In the genomic region with DNA sequence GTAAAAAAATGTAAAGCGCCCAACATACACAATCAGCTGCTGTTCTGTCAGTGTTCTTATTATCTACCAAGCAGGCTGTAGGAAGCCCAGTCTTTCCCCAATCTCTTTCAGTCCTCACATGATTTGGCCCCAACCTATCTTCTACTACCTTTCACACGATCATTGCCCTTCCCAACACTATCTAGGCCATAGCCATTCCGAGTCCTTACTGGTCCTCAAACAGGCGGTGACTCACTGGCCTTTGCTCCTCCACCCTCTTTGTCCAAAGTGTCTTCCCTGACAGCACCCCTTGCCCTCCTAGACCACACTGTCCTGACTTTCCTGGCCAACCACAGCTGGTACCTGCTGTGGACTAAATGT, we compare ENCODE assay signal across 9 cellular contexts. TPM values are rescaled to one million over a fixed set of nuclear protein-coding genes. Genes with fewer than 3 reads are reported as not detected.
DNase-seq lines count a peak whose midpoint lies in the region; ATAC-seq, FAIRE-seq and TF ChIP-seq lines count a peak whose summit lies in the region.
"Had no signal": no experiment of that assay in that cellular context is flagged by ENCODE, and none has a peak within 500 bp of the region (broad histone marks: within the 10 kb centered on the region; RNA-seq: fewer than 3 reads in every experiment).

No MANE protein-coding gene starts in this region.

- H3K79me1 ChIP-seq in H1 (ENCODE audit: low read depth, low read length), result 0 out of 2 replicates have a peak, but pooled peaks cover 2% of the 10 kb centered on the region

- peaks cover 7% of the 10 kb centered on the region for H3K23me2 ChIP-seq in H1 (ENCODE audit: low read depth, low read length)

- H2AK5ac ChIP-seq in H1 (ENCODE audit: low read depth, low read length), result 0 out of 2 replicates have a peak overlapping the region, but pooled peaks have one; percentile 61

- no peak for TF ChIP-seq RAD21 in H1 (IDR thresholded peaks at IDR 0.05 in 1 of 2, conservative IDR thresholded peaks at IDR 0.05 in 1 of 2; ENCODE audit: low read depth in 2 of 2, low read length in 2 of 2)

- H3K4me3 ChIP-seq in CD8-positive, alpha-beta T cell (ENCODE audit: low read depth, low read length), result peak overlapping the region; percentile 93
- H3K4me3 ChIP-seq in OCI-LY3 (ENCODE audit: low read length) (peak overlapping the region; percentile 77), H1 (ENCODE audit: extremely low read depth in 1 of 4, insufficient read depth in 2 of 4, low read depth in 3 of 4, low read length in 4 of 4) (peak overlapping the region; percentile 26 to 94 (median 90); a peak in 4 of 8 replicates), osteoblast (ENCODE audit: insufficient read depth, low read length) (peak overlapping the region; percentile 90)

- no peaks in the 10 kb centered on the region for H3K27me3 ChIP-seq in CD8-positive, alpha-beta T cell (ENCODE audit: insufficient read depth, low read length)
- H3K27me3 ChIP-seq in OCI-LY3 (ENCODE audit: low read depth, low read length), result no peaks in the 10 kb centered on the region
- no peaks in the 10 kb centered on the region for H3K27me3 ChIP-seq in H1 (replicated peaks in 1 of 4; ENCODE audit: control insufficient read depth in 3 of 4, extremely low read depth in 1 of 4, insufficient read depth in 3 of 4, low read length in 3 of 4)
- H3K27me3 ChIP-seq in osteoblast (ENCODE audit: insufficient read depth, low read length), result no peaks in the 10 kb centered on the region

- TF ChIP-seq POLR2A in H1 (IDR thresholded peaks at IDR 0.05; ENCODE audit: control extremely low read depth in 1 of 2, low read depth in 2 of 2, low read length in 2 of 2), result no peak

- H3K4me2 ChIP-seq in OCI-LY3 (ENCODE audit: low read length) (peak overlapping the region; percentile 84), H1 (ENCODE audit: insufficient read depth in 1 of 2, low read depth in 2 of 2, low read length in 2 of 2) (peak overlapping the region; percentile 88 to 89), osteoblast (ENCODE audit: insufficient read depth, low read length) (peak overlapping the region; percentile 97)

- H3K56ac ChIP-seq in H1 (replicated peaks; ENCODE audit: insufficient read length, low read depth, low read length), result no peak overlapping the region

- H3K36me3 ChIP-seq in CD8-positive, alpha-beta T cell (ENCODE audit: insufficient read depth, low read length), result no peaks in the 10 kb centered on the region
- H3K36me3 ChIP-seq in OCI-LY3 (replicated peaks; ENCODE audit: low read depth, low read length), result peaks cover 3% of the 10 kb centered on the region
- H3K36me3 ChIP-seq in H1 (ENCODE audit: control insufficient read depth in 2 of 4, insufficient read depth in 4 of 4, low read length in 3 of 4), result no peaks in the 10 kb centered on the region
- H3K36me3 ChIP-seq in osteoblast (ENCODE audit: insufficient read depth, low read length), result no peaks in the 10 kb centered on the region

- H2AFZ ChIP-seq in OCI-LY3 (ENCODE audit: low read depth, low read length), result no peak overlapping the region; the same call in 1 of the 2 replicates
- peak overlapping the region; percentile 69; the same call in 1 of the 2 replicates for H2AFZ ChIP-seq in H1 (ENCODE audit: low read length)
- peak overlapping the region; percentile 95 for H2AFZ ChIP-seq in osteoblast (ENCODE audit: low read length)

- H3K27ac Mint-ChIP-seq in CD8-positive, alpha-beta T cell, result peak overlapping the region; percentile 99

- no peak overlapping the region for H3K4ac ChIP-seq in H1 (replicated peaks; ENCODE audit: insufficient read length, low read depth, low read length)

- no peak overlapping the region for H2BK5ac ChIP-seq in H1 (ENCODE audit: low read depth, low read length)

- POLR2A ChIA-PET in CD8-positive, alpha-beta T cell (lab: Charles Lee), result interaction anchor here (1.6 kb wide), 1 partner anchor 12 kb away, joined by 6 read pairs; no protein-coding TSS in a partner anchor
- POLR2A ChIA-PET in H1 (lab: Charles Lee; ENCODE audit: partially characterized antibody), result interaction anchor here (0.7 to 3.7 kb wide), 10 partner anchors 9 to 363 kb away, joined by 3 to 18 read pairs (median 4); partner anchors contain the start of gene CACNA1D

- DNase-seq in CD8-positive, alpha-beta T cell, result no peak
- DNase-seq in H1 (ENCODE audit: low read depth in 1 of 2, low spot score in 2 of 2) (no peak), osteoblast (ENCODE audit: insufficient read length, low spot score, missing footprints) (no peak), retina (no peak), iPS-NIHi7 (ENCODE audit: extremely low spot score) (no peak), cerebellar nuclear complex (lab: John Stamatoyannopoulos, UW) (no peak)

- peaks cover 23% of the 10 kb centered on the region for H3K79me2 ChIP-seq in OCI-LY3 (ENCODE audit: low read length)
- H3K79me2 ChIP-seq in H1 (ENCODE audit: control insufficient read depth in 1 of 2, insufficient read depth in 2 of 2, low read length in 2 of 2), result peaks cover 0 to 14% of the 10 kb centered on the region in 2 experiments; a peak in 3 of 4 replicates
- peaks cover 29% of the 10 kb centered on the region for H3K79me2 ChIP-seq in osteoblast (ENCODE audit: insufficient read depth, low read length)

- FAIRE-seq in H1 (lab: Jason Lieb, UNC), result no peak
- FAIRE-seq: colon had no signal

- intact Hi-C loops in CD8-positive, alpha-beta T cell (cut with DNase I, micrococcal nuclease), result loop anchor here in 1 of 2 experiments (2.0 kb wide), 1 partner anchor 760 kb away; the partner anchor contains the start of gene SELENOK

- H2BK20ac ChIP-seq in H1 (ENCODE audit: low read length), result no peak overlapping the region

- H3K23ac ChIP-seq in H1 (ENCODE audit: insufficient read length), result no peak overlapping the region

- H3K9ac ChIP-seq in OCI-LY3 (ENCODE audit: low read length) (peak overlapping the region; percentile 77), H1 (replicated peaks in 1 of 4; ENCODE audit: extremely low read depth in 1 of 4, low read depth in 3 of 4, low read length in 3 of 4) (peak overlapping the region in 2 of 4 experiments; percentile 83 to 84; a peak in 2 of 7 replicates)

- no peak overlapping the region for H3K18ac ChIP-seq in H1 (ENCODE audit: extremely low read depth, low read length)

- H3K4me1 Mint-ChIP-seq in CD8-positive, alpha-beta T cell (ENCODE audit: low read depth), result peaks cover 37% of the 10 kb centered on the region

- no peak for ATAC-seq in CD8-positive, alpha-beta T cell
- ATAC-seq in GM18868 (IDR thresholded peaks at IDR 0.05; ENCODE audit: unreplicated experiment), result no peak

- TF ChIP-seq CTCF in CD8-positive, alpha-beta T cell (IDR thresholded peaks at IDR 0.05), result no peak
- TF ChIP-seq CTCF in OCI-LY3 (IDR thresholded peaks at IDR 0.05; ENCODE audit: low read depth, low read length) (no peak), H1 (IDR thresholded peaks at IDR 0.05; ENCODE audit: control extremely low read depth in 1 of 3, insufficient read depth in 1 of 3, low read depth in 1 of 3, low read length in 3 of 3) (no peak), osteoblast (IDR thresholded peaks at IDR 0.05; ENCODE audit: extremely low read depth, low read depth, low read length) (no peak)

- H4K91ac ChIP-seq in H1 (replicated peaks; ENCODE audit: insufficient read length, low read length), result no peak overlapping the region

- peak overlapping the region; percentile 86; the same call in 1 of the 2 replicates for H2BK12ac ChIP-seq in H1 (ENCODE audit: low read depth, low read length)

- no peak overlapping the region for H3K14ac ChIP-seq in H1 (ENCODE audit: insufficient read length)

- H3K9me3 ChIP-seq in CD8-positive, alpha-beta T cell (ENCODE audit: low read length), result no peaks in the 10 kb centered on the region
- H3K9me3 ChIP-seq in OCI-LY3 (ENCODE audit: insufficient read depth, low read length) (no peaks in the 10 kb centered on the region), H1 (ENCODE audit: insufficient read depth in 2 of 2, low read depth in 1 of 2, low read length in 1 of 2) (no peaks in the 10 kb centered on the region), osteoblast (ENCODE audit: low read depth, low read length) (no peaks in the 10 kb centered on the region)

- H3K27ac ChIP-seq in CD8-positive, alpha-beta T cell (ENCODE audit: low read depth, low read length), result peak overlapping the region; percentile 89
- peak overlapping the region; percentile 62 for H3K27ac ChIP-seq in OCI-LY3 (ENCODE audit: low read length)
- no peak overlapping the region for H3K27ac ChIP-seq in H1 (ENCODE audit: low read depth, low read length)
- peak overlapping the region; percentile 94 for H3K27ac ChIP-seq in osteoblast (ENCODE audit: low read depth, low read length)

- H3K27me3 Mint-ChIP-seq in CD8-positive, alpha-beta T cell (ENCODE audit: low read depth), result no peaks in the 10 kb centered on the region

- WGBS in H1 (ENCODE audit: extremely low coverage in 1 of 2, insufficient coverage in 1 of 2, insufficient read length in 1 of 2, insufficient replicate concordance in 2 of 2, low coverage in 1 of 2, low lambda C conversion rate in 2 of 2, missing lambda C conversion rate in 1 of 2), 2 experiments, result 90% methylated on average over 4 of the region's 4 CpGs; no CpG with 5 or more reads in 1 of the 2 experiments

- peaks cover 14% of the 10 kb centered on the region for H3K36me3 Mint-ChIP-seq in CD8-positive, alpha-beta T cell

- H3K4me3 Mint-ChIP-seq in CD8-positive, alpha-beta T cell, result peak overlapping the region; percentile 91

- CTCF ChIA-PET in CD8-positive, alpha-beta T cell (lab: Charles Lee), result interaction anchor here (1.3 to 7.1 kb wide), 2 partner anchors 34 to 65 kb away, joined by 3 to 78 read pairs; no protein-coding TSS in a partner anchor
- CTCF ChIA-PET in H1 (lab: Charles Lee; ENCODE audit: partially characterized antibody), result interaction anchor here (1.0 to 11.8 kb wide), 11 partner anchors 8 to 67 kb away, joined by 3 to 164 read pairs (median 6); partner anchors contain the start of gene PRKCD

- no peak overlapping the region for H4K8ac ChIP-seq in H1 (ENCODE audit: extremely low read depth, insufficient read depth, low read length)

- peak overlapping the region; percentile 49; the same call in 1 of the 2 replicates for H2BK15ac ChIP-seq in H1 (ENCODE audit: low read length)

- no peak overlapping the region for H4K5ac ChIP-seq in H1 (ENCODE audit: insufficient read length, low read depth, low read length)

- H3K9me3 Mint-ChIP-seq in CD8-positive, alpha-beta T cell, result no peaks in the 10 kb centered on the region

- H4K20me1 ChIP-seq in OCI-LY3 (ENCODE audit: insufficient read depth, low read length) (no peaks in the 10 kb centered on the region), H1 (replicated peaks in 1 of 2; ENCODE audit: control insufficient read depth in 1 of 2, insufficient read depth in 2 of 2, low read length in 2 of 2) (no peaks in the 10 kb centered on the region), osteoblast (ENCODE audit: insufficient read depth, low read length) (no peaks in the 10 kb centered on the region)

- no peak for TF ChIP-seq EP300 in H1 (IDR thresholded peaks at IDR 0.05; ENCODE audit: borderline replicate concordance in 1 of 2, low read depth in 2 of 2, low read length in 2 of 2)

- H3K4me1 ChIP-seq in CD8-positive, alpha-beta T cell (ENCODE audit: insufficient read depth, low read length), result peaks cover 21% of the 10 kb centered on the region
- H3K4me1 ChIP-seq in OCI-LY3 (ENCODE audit: low read length) (peaks cover 16% of the 10 kb centered on the region), H1 (replicated peaks in 1 of 4; ENCODE audit: control insufficient read depth in 3 of 4, insufficient read depth in 4 of 4, low read length in 3 of 4) (peaks cover 0 to 5% (median 3%) of the 10 kb centered on the region in 4 experiments; a peak in 3 of 7 replicates), osteoblast (ENCODE audit: insufficient read depth, low read length) (peaks cover 24% of the 10 kb centered on the region)

- no peak overlapping the region for H2BK120ac ChIP-seq in H1 (replicated peaks; ENCODE audit: low read depth, low read length)

RNA-seq across cellular contexts. Expression of gene RFT1, which starts 0.9 kb away (rescaled TPM):
- total RNA-seq in CD8-positive, alpha-beta T cell, result 1 to 10 TPM; 6.6 to 7.0 TPM
- total RNA-seq in H1 (2021; fragmentation: NEBNext Ultra II Directional; extraction: Animal tissue kit (Norgen Biotek cat#: 25700)), result 24.4 and 27.7 TPM in 2 replicates
- 35.1 and 42.4 TPM in 2 replicates for polyA plus RNA-seq in H1 (2011; rRNA removed)
- polyA plus RNA-seq in H1 (2011; cell fraction: cytosol; rRNA removed), result 27.6 TPM
- 26.7 TPM for polyA plus RNA-seq in H1 (2011; cell fraction: nucleus; rRNA removed)
- 18.2 to 28.0 TPM (median 25.3 TPM) in 4 replicates for polyA plus RNA-seq in H1 (2012, experiment 1 of 2)
- polyA plus RNA-seq in H1 (2012, experiment 2 of 2), result 24.2 TPM
- 19.1 TPM for polyA plus RNA-seq in H1 (2013, experiment 1 of 2)
- polyA plus RNA-seq in H1 (2013, experiment 2 of 2), result 22.3 TPM
- 63.8 TPM in 2 replicates for polyA minus RNA-seq in H1 (2011; rRNA and poly(A)+ RNA removed)
- polyA minus RNA-seq in H1 (2011; cell fraction: cytosol; rRNA and poly(A)+ RNA removed), result 16.7 TPM
- 22.6 TPM for polyA minus RNA-seq in H1 (2011; cell fraction: nucleus; rRNA and poly(A)+ RNA removed)
- total RNA-seq in osteoblast, result 11.9 and 12.7 TPM in 2 replicates

RNA-seq across cellular contexts. Expression of gene PRKCD, which starts 29.9 kb away (rescaled TPM):
- total RNA-seq in CD8-positive, alpha-beta T cell, result 10 to 100 TPM; 19.6 to 20.7 TPM
- 22.2 and 22.6 TPM in 2 replicates for total RNA-seq in H1 (2021; fragmentation: NEBNext Ultra II Directional; extraction: Animal tissue kit (Norgen Biotek cat#: 25700))
- 23.9 and 27.0 TPM in 2 replicates for polyA plus RNA-seq in H1 (2011; rRNA removed)
- 30.9 TPM for polyA plus RNA-seq in H1 (2011; cell fraction: cytosol; rRNA removed)
- polyA plus RNA-seq in H1 (2011; cell fraction: nucleus; rRNA removed), result 34.6 TPM
- polyA plus RNA-seq in H1 (2012, experiment 1 of 2), result 18.6 to 28.0 TPM (median 26.1 TPM) in 4 replicates
- polyA plus RNA-seq in H1 (2012, experiment 2 of 2), result 15.9 TPM
- 14.0 TPM for polyA plus RNA-seq in H1 (2013, experiment 1 of 2)
- 14.8 TPM for polyA plus RNA-seq in H1 (2013, experiment 2 of 2)
- polyA minus RNA-seq in H1 (2011; rRNA and poly(A)+ RNA removed), result 26.9 and 27.6 TPM in 2 replicates
- 15.3 TPM for polyA minus RNA-seq in H1 (2011; cell fraction: cytosol; rRNA and poly(A)+ RNA removed)
- 13.2 TPM for polyA minus RNA-seq in H1 (2011; cell fraction: nucleus; rRNA and poly(A)+ RNA removed)
- total RNA-seq in osteoblast, result 1.8 and 2.2 TPM in 2 replicates
